In genomic region chr18:61308009-61308408, GRCh38 we compare ENCODE assay signal across 28 cellular contexts. TPM values are rescaled to one million over a fixed set of nuclear protein-coding genes. Genes with fewer than 3 reads are reported as not detected.
"Had no signal": no experiment of that assay in that cellular context is flagged by ENCODE, and none has a peak within 500 bp of the region (broad histone marks: within the 10 kb centered on the region; RNA-seq: fewer than 3 reads in every experiment).

No MANE protein-coding gene starts in this region.

- H3K4me1 Mint-ChIP-seq: activated CD4-positive, alpha-beta T cell treated with anti-CD3 and anti-CD28 coated beads for 36 hours; activated CD8-positive, alpha-beta memory T cell treated with anti-CD3 and anti-CD28 coated beads, Interleukin-2, amount 10 ng/mL, durations not matched to agents 7 days and 5 days; nephron; stimulated activated naive B cell treated with anti-CD40 and anti-IgM and Interleukin-4, amounts not matched to agents 10 μg/mL and 1 μg/mL and 100 μg/mL, for 72 hours; T-cell had no signal

- H3K9me3 Mint-ChIP-seq: activated naive CD4-positive, alpha-beta T cell treated with anti-CD3 and anti-CD28 coated beads, Interleukin-2, amount 50 U/mL, for 72 hours; activated T-helper 2 cell treated with anti-CD3 and anti-CD28 coated beads, Interferon-gamma antibody, Interleukin-2, Interleukin-4, amounts not matched to agents 10 μg/mL and 5 μg/mL and 100 μg/mL, durations not matched to agents 14 hours and 24 hours and 36 hours; stimulated activated naive B cell treated with anti-CD40 and anti-IgM and Interleukin-4, amounts not matched to agents 10 μg/mL and 1 μg/mL and 100 μg/mL, for 72 hours had no signal

- DNase-seq: activated CD4-positive, alpha-beta T cell treated with anti-CD3 and anti-CD28 coated beads for 36 hours; activated CD4-positive, CD25-positive, alpha-beta regulatory T cell; activated CD8-positive, alpha-beta memory T cell treated with anti-CD3 and anti-CD28 coated beads, Interleukin-2, amount 10 ng/mL, durations not matched to agents 7 days and 5 days; activated CD8-positive, alpha-beta T cell treated with anti-CD3 and anti-CD28 coated beads, Interleukin-2, amount 10 ng/mL, durations not matched to agents 7 days and 5 days; activated T-cell treated with anti-CD3 and anti-CD28 coated beads, Interleukin-2, amount 50 U/mL, for 48 hours; effector memory CD4-positive, alpha-beta T cell; gastrocnemius medialis; glutamatergic neuron; left cardiac atrium; left ventricle myocardium superior; mucosa of descending colon; psoas muscle; right cardiac atrium; stimulated activated CD4-positive, alpha-beta T cell treated with anti-CD3 and anti-CD28 coated beads, Interleukin-15, amount 100 ng/mL, for 24 hours; stimulated activated CD4-positive, alpha-beta T cell treated with anti-CD3 and anti-CD28 coated beads, Interleukin-2, amount 100 ng/mL, for 24 hours; stimulated activated naive B cell treated with anti-CD40 and anti-IgM and Interleukin-4, amounts not matched to agents 10 μg/mL and 1 μg/mL and 100 μg/mL, for 72 hours; T-cell; tibial artery; upper lobe of right lung had no signal

- H3K36me3 Mint-ChIP-seq: activated CD8-positive, alpha-beta memory T cell treated with anti-CD3 and anti-CD28 coated beads, Interleukin-2, amount 10 ng/mL, durations not matched to agents 7 days and 5 days; activated naive CD4-positive, alpha-beta T cell treated with anti-CD3 and anti-CD28 coated beads, Interleukin-2, amount 50 U/mL, for 72 hours; brain; stimulated activated naive B cell treated with anti-CD40 and anti-IgM and Interleukin-4, amounts not matched to agents 10 μg/mL and 1 μg/mL and 100 μg/mL, for 72 hours; T-cell had no signal

- H3K27ac Mint-ChIP-seq: activated CD4-positive, alpha-beta T cell treated with anti-CD3 and anti-CD28 coated beads for 36 hours; activated CD8-positive, alpha-beta memory T cell treated with anti-CD3 and anti-CD28 coated beads, Interleukin-2, amount 10 ng/mL, durations not matched to agents 7 days and 5 days; activated CD8-positive, alpha-beta T cell treated with anti-CD3 and anti-CD28 coated beads, Interleukin-2, amount 10 ng/mL, durations not matched to agents 7 days and 5 days; activated naive CD4-positive, alpha-beta T cell treated with anti-CD3 and anti-CD28 coated beads, Interleukin-2, amount 50 U/mL, for 72 hours; activated T-helper 2 cell treated with anti-CD3 and anti-CD28 coated beads, Interferon-gamma antibody, Interleukin-2, Interleukin-4, amounts not matched to agents 10 μg/mL and 5 μg/mL and 100 μg/mL, durations not matched to agents 14 hours and 24 hours and 36 hours; nephron; stimulated activated naive B cell treated with anti-CD40 and anti-IgM and Interleukin-4, amounts not matched to agents 10 μg/mL and 1 μg/mL and 100 μg/mL, for 72 hours; T-cell had no signal

- H3K27me3 Mint-ChIP-seq: activated CD4-positive, alpha-beta T cell treated with anti-CD3 and anti-CD28 coated beads for 36 hours; activated CD8-positive, alpha-beta memory T cell treated with anti-CD3 and anti-CD28 coated beads, Interleukin-2, amount 10 ng/mL, durations not matched to agents 7 days and 5 days; stimulated activated naive B cell treated with anti-CD40 and anti-IgM and Interleukin-4, amounts not matched to agents 10 μg/mL and 1 μg/mL and 100 μg/mL, for 72 hours; T-cell had no signal

- H3K4me3 Mint-ChIP-seq: activated CD4-positive, alpha-beta T cell treated with anti-CD3 and anti-CD28 coated beads for 36 hours; activated CD8-positive, alpha-beta memory T cell treated with anti-CD3 and anti-CD28 coated beads, Interleukin-2, amount 10 ng/mL, durations not matched to agents 7 days and 5 days; activated CD8-positive, alpha-beta T cell treated with anti-CD3 and anti-CD28 coated beads, Interleukin-2, amount 10 ng/mL, durations not matched to agents 7 days and 5 days; brain; nephron; stimulated activated naive B cell treated with anti-CD40 and anti-IgM and Interleukin-4, amounts not matched to agents 10 μg/mL and 1 μg/mL and 100 μg/mL, for 72 hours; T-cell had no signal

- H3K4me3 ChIP-seq: coronary artery, gastrocnemius medialis, mucosa of descending colon, pancreas, psoas muscle, suprapubic skin, tibial artery, upper lobe of right lung had no signal

RNA-seq across cellular contexts. Expression of gene CDH20, which starts 25.2 kb away (rescaled TPM):
- total RNA-seq: activated CD8-positive, alpha-beta T cell treated with anti-CD3 and anti-CD28 coated beads, Interleukin-2, amount 10 ng/mL, durations not matched to agents 7 days and 5 days; activated T-helper 2 cell treated with anti-CD3 and anti-CD28 coated beads, Interferon-gamma antibody, Interleukin-2, Interleukin-4, amounts not matched to agents 10 μg/mL and 5 μg/mL and 100 μg/mL, durations not matched to agents 14 hours and 24 hours and 36 hours; epithelial cell of proximal tubule; left ventricle myocardium superior; mucosa of descending colon; T-helper 2 cell treated with Interferon-gamma antibody and Interleukin-4, amounts not matched to agents 100 ng/mL and 5 ng/mL, for 36 hours had no signal
